In the genomic region with DNA sequence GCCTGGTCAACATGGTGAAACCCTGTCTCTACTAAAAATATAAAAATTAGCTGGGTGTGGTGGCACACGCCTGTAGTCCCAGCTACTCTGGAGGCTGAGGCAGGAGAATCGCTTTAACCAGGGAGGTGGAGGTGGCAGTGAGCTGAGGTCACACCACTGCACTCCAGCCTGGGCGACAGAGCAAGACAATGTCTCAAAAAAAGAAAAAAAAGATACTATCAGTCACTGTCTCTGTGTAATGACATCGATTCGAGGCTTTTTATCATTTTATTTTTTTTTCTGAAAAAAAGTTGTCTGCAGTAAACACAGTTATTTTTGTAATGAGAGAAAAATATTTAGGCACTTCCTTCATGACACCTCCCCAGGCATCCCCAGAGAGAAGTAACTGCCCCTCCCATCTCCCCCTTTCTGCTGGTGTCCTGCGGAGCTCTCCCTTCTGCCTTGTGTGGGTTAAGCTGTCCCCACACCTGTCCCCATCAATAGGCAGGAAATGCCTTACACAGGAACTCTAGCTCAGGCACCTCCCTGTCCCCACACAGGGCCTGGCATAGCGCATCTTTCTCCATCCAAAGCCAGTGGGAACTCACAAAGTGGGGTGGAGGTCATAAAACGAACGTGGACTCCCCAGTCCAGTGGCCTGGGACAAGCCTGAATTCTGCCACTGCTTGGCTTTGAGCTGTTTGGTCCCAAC, we compare ENCODE assay signal across 11 cellular contexts.
DNase-seq lines count a peak whose midpoint lies in the region; ATAC-seq and TF ChIP-seq lines count a peak whose summit lies in the region.
"Had no signal": no experiment of that assay in that cellular context is flagged by ENCODE, and none has a peak within 500 bp of the region (broad histone marks: within the 10 kb centered on the region; RNA-seq: fewer than 3 reads in every experiment).

No MANE protein-coding gene starts in this region.

- peaks cover 36% of the 10 kb centered on the region for H3K4me1 Mint-ChIP-seq in T-helper 17 cell
- H3K4me1 Mint-ChIP-seq in memory B cell = peaks cover 27% of the 10 kb centered on the region

- H3K4me3 ChIP-seq in ascending aorta = no peak overlapping the region

- H3K9me3 ChIP-seq in T-helper 17 cell (ENCODE audit: control insufficient read depth, low read length, poor library complexity, severe bottlenecking) (no peaks in the 10 kb centered on the region), ascending aorta (no peaks in the 10 kb centered on the region)

- no peak for ATAC-seq in T-helper 17 cell
- peak; percentile 21 for ATAC-seq in memory B cell (ENCODE audit: low read depth)
- ATAC-seq in HG03432 (IDR thresholded peaks at IDR 0.05; ENCODE audit: unreplicated experiment) = no peak

- H3K27me3 Mint-ChIP-seq in T-helper 17 cell = peaks cover 15% of the 10 kb centered on the region
- H3K27me3 Mint-ChIP-seq in memory B cell = peaks cover 2% of the 10 kb centered on the region

- H3K27me3 ChIP-seq in ascending aorta = no peaks in the 10 kb centered on the region

- H3K4me1 ChIP-seq in ascending aorta = no peaks in the 10 kb centered on the region

- peaks cover 1% of the 10 kb centered on the region for H3K9me3 Mint-ChIP-seq in memory B cell
- H3K9me3 Mint-ChIP-seq: activated T-cell treated with anti-CD3 and anti-CD28 coated beads, Interleukin-2, amount 50 U/mL, for 4 hours had no signal

- intact Hi-C loops in ascending aorta (cut with DNase I) = no loop called here

- H3K27ac ChIP-seq in ascending aorta = no peak overlapping the region

- H3K27ac Mint-ChIP-seq in T-helper 17 cell (peak overlapping the region; percentile 73), memory B cell (no peak overlapping the region)

- H3K36me3 Mint-ChIP-seq in T-helper 17 cell (ENCODE audit: low read depth) = no peaks in the 10 kb centered on the region
- no peaks in the 10 kb centered on the region for H3K36me3 Mint-ChIP-seq in memory B cell

- DNase-seq in NCI-H345 (lab: John Stamatoyannopoulos, UW) = peak; percentile 39
- no peak for DNase-seq in NCI-H345 treated with DMSO at 0.1 percent for 48 hours (lab: John Stamatoyannopoulos, UW; ENCODE audit: unreplicated experiment)
- DNase-seq in DMS153 treated with DMSO at 0.1 percent for 48 hours (lab: John Stamatoyannopoulos, UW; ENCODE audit: unreplicated experiment) = peak; percentile 35
- no peak for DNase-seq in T-helper 17 cell
- no peak for DNase-seq in memory B cell (ENCODE audit: low spot score in 2 of 2)
- DNase-seq in GM03348 (ENCODE audit: low spot score) = no peak
- DNase-seq in ascending aorta (ENCODE audit: low spot score in 2 of 2) = no peak
- DNase-seq: 8988T; activated T-cell treated with anti-CD3 and anti-CD28 coated beads, Interleukin-2, amount 50 U/mL, for 4 hours; NCI-H1417 treated with DMSO at 0.1 percent for 48 hours had no signal

- TF ChIP-seq CTCF in ascending aorta (IDR thresholded peaks at IDR 0.05) = no peak

- no peak overlapping the region for H3K4me3 Mint-ChIP-seq in T-helper 17 cell
- no peak overlapping the region for H3K4me3 Mint-ChIP-seq in memory B cell
- H3K4me3 Mint-ChIP-seq: activated T-cell treated with anti-CD3 and anti-CD28 coated beads, Interleukin-2, amount 50 U/mL, for 4 hours had no signal

- no peaks in the 10 kb centered on the region for H3K36me3 ChIP-seq in ascending aorta

Comparison
In these comparisons a context has a peak if more than half of its experiments do, and no peak if none do; other contexts are left out.
1. DNase-seq: peak in NCI-H345 (single experiment) and DMS153 treated with DMSO at 0.1 percent for 48 hours (single experiment); none in NCI-H345 treated with DMSO at 0.1 percent for 48 hours (single experiment), T-helper 17 cell (0 of 3), memory B cell (0 of 2), GM03348 (single experiment) and ascending aorta (0 of 2).